Comparison of ENCODE assay signal across 26 cellular contexts in the genomic region with DNA sequence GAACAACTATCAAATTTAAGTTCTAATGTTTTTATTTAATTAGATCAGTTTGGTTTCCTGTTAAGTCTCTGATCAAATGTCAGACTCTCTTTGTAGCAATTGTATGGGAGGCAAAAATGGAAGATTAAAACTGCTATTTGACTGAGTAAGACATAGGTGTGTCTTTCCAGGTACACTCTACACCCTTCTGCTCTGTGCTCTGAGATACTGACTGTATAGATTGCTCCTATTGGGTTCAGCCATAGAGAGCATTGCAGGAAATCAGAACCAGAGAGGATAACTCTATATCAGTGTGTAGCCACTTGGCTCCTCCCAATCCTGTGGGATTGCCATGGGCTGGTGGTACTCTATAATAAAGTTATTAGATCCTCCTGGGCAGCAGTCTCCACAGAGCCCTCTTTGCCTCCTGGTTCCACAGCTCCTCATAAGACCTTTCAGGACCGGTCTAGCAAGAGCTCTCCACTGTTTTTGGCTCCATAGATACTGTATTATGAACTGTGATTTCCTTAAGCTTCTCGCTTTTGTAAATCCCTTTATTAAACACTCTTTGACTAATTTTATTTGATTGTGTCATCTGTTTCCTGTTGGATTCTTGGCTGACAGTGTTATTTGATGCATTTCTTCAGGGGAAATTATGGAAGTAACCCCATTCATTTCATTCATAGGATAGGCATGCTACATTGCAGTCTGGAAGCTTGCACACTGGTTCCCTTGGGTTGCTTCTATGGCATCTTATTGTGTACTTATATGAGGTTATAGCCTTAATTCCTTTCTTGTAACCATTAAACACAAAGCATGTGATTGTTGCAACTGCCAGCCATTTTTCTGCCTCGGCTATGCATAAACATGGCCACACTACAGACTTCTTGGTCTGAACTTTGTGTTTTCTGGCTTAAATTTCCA.
DNase-seq lines count a peak whose midpoint lies in the region; ATAC-seq and TF ChIP-seq lines count a peak whose summit lies in the region.
"Had no signal": no experiment of that assay in that cellular context is flagged by ENCODE, and none has a peak within 500 bp of the region (broad histone marks: within the 10 kb centered on the region; RNA-seq: fewer than 3 reads in every experiment).

No MANE protein-coding gene starts in this region.

- H4K20me1 ChIP-seq in GM23338 (replicated peaks; ENCODE audit: insufficient read depth): no peaks in the 10 kb centered on the region

- H3K4me1 ChIP-seq in GM23338 (ENCODE audit: insufficient read depth) (no peaks in the 10 kb centered on the region), adipocyte (ENCODE audit: control insufficient read depth, insufficient read depth, low read length) (peaks cover 40% of the 10 kb centered on the region)
- H3K4me1 ChIP-seq: colonic mucosa, esophagus muscularis mucosa, Peyer's patch, testis had no signal

- no peak overlapping the region for H3K4me3 Mint-ChIP-seq in GM23338
- H3K4me3 Mint-ChIP-seq in mesothelial cell of epicardium: no peak overlapping the region
- H3K4me3 Mint-ChIP-seq: activated CD4-positive, alpha-beta memory T cell treated with anti-CD3 and anti-CD28 coated beads for 36 hours; activated naive CD4-positive, alpha-beta T cell treated with anti-CD3 and anti-CD28 coated beads, Interleukin-2, amount 10 ng/mL, durations not matched to agents 7 days and 5 days; CD8-positive, alpha-beta T cell; effector memory CD8-positive, alpha-beta T cell; IgD-negative memory B cell; neural progenitor cell had no signal

- DNase-seq in GM23338 (ENCODE audit: low spot score) (no peak), adipocyte (ENCODE audit: low read depth) (peak; percentile 22), fibroblast of pulmonary artery (ENCODE audit: low read depth) (peak; percentile 31), skeletal muscle cell (ENCODE audit: low read depth) (peak; percentile 57), GM10266 (ENCODE audit: extremely low spot score) (no peak), SW480 (ENCODE audit: low spot score) (no peak), mesothelial cell of epicardium (ENCODE audit: low spot score in 2 of 2, unreplicated experiment in 2 of 2) (no peak)
- DNase-seq: activated CD4-positive, alpha-beta memory T cell treated with anti-CD3 and anti-CD28 coated beads for 36 hours; activated CD8-positive, alpha-beta memory T cell treated with anti-CD3 and anti-CD28 coated beads, Interleukin-2, amount 50 U/mL, for 48 hours; activated naive CD4-positive, alpha-beta T cell treated with anti-CD3 and anti-CD28 coated beads, Interleukin-2, amount 10 ng/mL, durations not matched to agents 7 days and 5 days; CD8-positive, alpha-beta T cell; colonic mucosa; effector memory CD8-positive, alpha-beta T cell; heart left ventricle; left cardiac atrium; NCI-H1092 treated with DMSO at 0.1 percent for 48 hours; NCI-H187 treated with DMSO at 0.1 percent for 48 hours; NCI-H526 treated with DMSO at 0.1 percent for 48 hours; Peyer's patch; stimulated activated naive CD8-positive, alpha-beta T cell treated with anti-CD3 and anti-CD28 coated beads, Interleukin-15, Interleukin-2, amounts not matched to agents 100 U/mL and 50 U/mL, for 24 hours; T-helper 1 cell; testis had no signal

- H3F3A ChIP-seq in GM23338 (replicated peaks; ENCODE audit: low read depth): no peaks in the 10 kb centered on the region

- peak; percentile 52; the same call in 1 of the 3 replicates for ATAC-seq in GM23338
- ATAC-seq: CD8-positive, alpha-beta T cell; effector memory CD8-positive, alpha-beta T cell; stimulated activated naive CD8-positive, alpha-beta T cell treated with anti-CD3 and anti-CD28 coated beads, Interleukin-15, Interleukin-2, amounts not matched to agents 100 U/mL and 50 U/mL, for 24 hours had no signal

- H3K27me3 ChIP-seq in GM23338 (ENCODE audit: insufficient read depth) (no peaks in the 10 kb centered on the region), adipocyte (replicated peaks; ENCODE audit: control insufficient read depth, insufficient read depth, low read length) (no peaks in the 10 kb centered on the region)
- H3K27me3 ChIP-seq: colonic mucosa, esophagus muscularis mucosa, heart left ventricle, neural progenitor cell, Peyer's patch, testis had no signal

- H3K36me3 ChIP-seq in GM23338 (ENCODE audit: insufficient read depth) (no peaks in the 10 kb centered on the region), adipocyte (ENCODE audit: control insufficient read depth, insufficient read depth, low read length, severe bottlenecking) (peaks cover 8% of the 10 kb centered on the region)
- H3K36me3 ChIP-seq: colonic mucosa, esophagus muscularis mucosa, neural progenitor cell, Peyer's patch had no signal

- no peaks in the 10 kb centered on the region for H3K79me2 ChIP-seq in GM23338 (replicated peaks; ENCODE audit: insufficient read depth)

- TF ChIP-seq CTCF in GM23338 (conservative IDR thresholded peaks at IDR 0.05; ENCODE audit: low read depth in 2 of 2) (no peak), fibroblast of pulmonary artery (IDR thresholded peaks at IDR 0.05; ENCODE audit: low read length, missing control alignments) (no peak), GM10266 (IDR thresholded peaks at IDR 0.05; ENCODE audit: control insufficient read depth, insufficient read depth, low read depth, missing control alignments) (no peak), mesothelial cell of epicardium (IDR thresholded peaks at IDR 0.05; ENCODE audit: unreplicated experiment) (no peak)

- H3K27ac Mint-ChIP-seq in GM23338: no peak overlapping the region
- no peak overlapping the region for H3K27ac Mint-ChIP-seq in mesothelial cell of epicardium
- H3K27ac Mint-ChIP-seq: activated CD4-positive, alpha-beta memory T cell treated with anti-CD3 and anti-CD28 coated beads for 36 hours; activated naive CD4-positive, alpha-beta T cell treated with anti-CD3 and anti-CD28 coated beads, Interleukin-2, amount 10 ng/mL, durations not matched to agents 7 days and 5 days; CD8-positive, alpha-beta T cell; effector memory CD8-positive, alpha-beta T cell; neural progenitor cell; progenitor cell of endocrine pancreas had no signal

- H3K4me1 Mint-ChIP-seq in GM23338 (no peaks in the 10 kb centered on the region), mesothelial cell of epicardium (peaks cover 2% of the 10 kb centered on the region)
- H3K4me1 Mint-ChIP-seq: activated naive CD4-positive, alpha-beta T cell treated with anti-CD3 and anti-CD28 coated beads, Interleukin-2, amount 10 ng/mL, durations not matched to agents 7 days and 5 days; neural progenitor cell had no signal

- H3K4me3 ChIP-seq in GM23338 (no peak overlapping the region), adipocyte (ENCODE audit: low read length) (peak overlapping the region; percentile 9), fibroblast of pulmonary artery (replicated peaks; ENCODE audit: low read depth, low read length) (no peak overlapping the region), skeletal muscle cell (ENCODE audit: low read depth, low read length) (no peak overlapping the region)
- H3K4me3 ChIP-seq: colonic mucosa, esophagus muscularis mucosa, heart left ventricle, neural progenitor cell, Peyer's patch, testis had no signal

- H3K9ac ChIP-seq in adipocyte (ENCODE audit: low read length): no peak overlapping the region
- H3K9ac ChIP-seq: neural progenitor cell had no signal

- H2AFZ ChIP-seq in GM23338: no peak overlapping the region
- H2AFZ ChIP-seq: neural progenitor cell had no signal

- H3K9me2 ChIP-seq in GM23338 (ENCODE audit: insufficient read depth): no peaks in the 10 kb centered on the region

- no peak overlapping the region for H3K27ac ChIP-seq in GM23338 (ENCODE audit: low read depth)
- H3K27ac ChIP-seq: colonic mucosa, esophagus muscularis mucosa, heart left ventricle, neural progenitor cell, Peyer's patch, testis had no signal

- no peaks in the 10 kb centered on the region for H3K27me3 Mint-ChIP-seq in GM23338 (ENCODE audit: insufficient read depth, low read depth, poor library complexity)
- no peaks in the 10 kb centered on the region for H3K27me3 Mint-ChIP-seq in mesothelial cell of epicardium (ENCODE audit: low read depth)
- H3K27me3 Mint-ChIP-seq: activated naive CD4-positive, alpha-beta T cell treated with anti-CD3 and anti-CD28 coated beads, Interleukin-2, amount 10 ng/mL, durations not matched to agents 7 days and 5 days; effector memory CD8-positive, alpha-beta T cell; IgD-negative memory B cell; progenitor cell of endocrine pancreas had no signal

- no peaks in the 10 kb centered on the region for H3K9me3 ChIP-seq in adipocyte (ENCODE audit: control insufficient read depth, low read length)
- H3K9me3 ChIP-seq: colonic mucosa, esophagus muscularis mucosa, heart left ventricle, Peyer's patch, testis had no signal

- H3K36me3 Mint-ChIP-seq in GM23338 (ENCODE audit: low read depth): peaks cover 7% of the 10 kb centered on the region; the same call in 1 of the 3 replicates
- H3K36me3 Mint-ChIP-seq in mesothelial cell of epicardium: peaks cover 7% of the 10 kb centered on the region
- H3K36me3 Mint-ChIP-seq: activated CD4-positive, alpha-beta memory T cell treated with anti-CD3 and anti-CD28 coated beads for 36 hours; activated naive CD4-positive, alpha-beta T cell treated with anti-CD3 and anti-CD28 coated beads, Interleukin-2, amount 10 ng/mL, durations not matched to agents 7 days and 5 days; CD8-positive, alpha-beta T cell; IgD-negative memory B cell had no signal

- H3K9me3 Mint-ChIP-seq in GM23338: no peaks in the 10 kb centered on the region
- no peaks in the 10 kb centered on the region for H3K9me3 Mint-ChIP-seq in mesothelial cell of epicardium
- H3K9me3 Mint-ChIP-seq: activated CD4-positive, alpha-beta memory T cell treated with anti-CD3 and anti-CD28 coated beads for 36 hours; activated naive CD4-positive, alpha-beta T cell treated with anti-CD3 and anti-CD28 coated beads, Interleukin-2, amount 10 ng/mL, durations not matched to agents 7 days and 5 days; CD8-positive, alpha-beta T cell; effector memory CD8-positive, alpha-beta T cell; neural progenitor cell had no signal

- H3K4me2 ChIP-seq in GM23338: no peak overlapping the region
- H3K4me2 ChIP-seq: neural progenitor cell had no signal

TF ChIP-seq in GM23338, 12 proteins besides CTCF, POLR2A, EP300 and RAD21 (continues in another document):
- no peak for TF ChIP-seq ZNF114 (CRISPR knock-in tag; IDR thresholded peaks at IDR 0.05)
- no peak for TF ChIP-seq EZH2 (IDR thresholded peaks at IDR 0.05; ENCODE audit: low read depth, unreplicated experiment)
- TF ChIP-seq JUNB (IDR thresholded peaks at IDR 0.05; ENCODE audit: unreplicated experiment): no peak
- TF ChIP-seq, protein P1, sequence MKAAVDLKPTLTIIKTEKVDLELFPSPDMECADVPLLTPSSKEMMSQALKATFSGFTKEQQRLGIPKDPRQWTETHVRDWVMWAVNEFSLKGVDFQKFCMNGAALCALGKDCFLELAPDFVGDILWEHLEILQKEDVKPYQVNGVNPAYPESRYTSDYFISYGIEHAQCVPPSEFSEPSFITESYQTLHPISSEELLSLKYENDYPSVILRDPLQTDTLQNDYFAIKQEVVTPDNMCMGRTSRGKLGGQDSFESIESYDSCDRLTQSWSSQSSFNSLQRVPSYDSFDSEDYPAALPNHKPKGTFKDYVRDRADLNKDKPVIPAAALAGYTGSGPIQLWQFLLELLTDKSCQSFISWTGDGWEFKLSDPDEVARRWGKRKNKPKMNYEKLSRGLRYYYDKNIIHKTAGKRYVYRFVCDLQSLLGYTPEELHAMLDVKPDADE (IDR thresholded peaks at IDR 0.05): no peak
- no peak for TF ChIP-seq STAT1 (IDR thresholded peaks at IDR 0.05; ENCODE audit: unreplicated experiment)
- no peak for TF ChIP-seq CREB1 (CRISPR knock-in tag; IDR thresholded peaks at IDR 0.05; ENCODE audit: low read depth)

Comparison
In these comparisons a context has a peak if more than half of its experiments do, and no peak if none do; other contexts are left out.
1. DNase-seq: peak in adipocyte (single experiment), fibroblast of pulmonary artery (single experiment) and skeletal muscle cell (single experiment); none in GM23338 (single experiment), GM10266 (single experiment), SW480 (single experiment) and mesothelial cell of epicardium (0 of 2).